Comparison of ENCODE assay signal across 9 cellular contexts in the genomic region with DNA sequence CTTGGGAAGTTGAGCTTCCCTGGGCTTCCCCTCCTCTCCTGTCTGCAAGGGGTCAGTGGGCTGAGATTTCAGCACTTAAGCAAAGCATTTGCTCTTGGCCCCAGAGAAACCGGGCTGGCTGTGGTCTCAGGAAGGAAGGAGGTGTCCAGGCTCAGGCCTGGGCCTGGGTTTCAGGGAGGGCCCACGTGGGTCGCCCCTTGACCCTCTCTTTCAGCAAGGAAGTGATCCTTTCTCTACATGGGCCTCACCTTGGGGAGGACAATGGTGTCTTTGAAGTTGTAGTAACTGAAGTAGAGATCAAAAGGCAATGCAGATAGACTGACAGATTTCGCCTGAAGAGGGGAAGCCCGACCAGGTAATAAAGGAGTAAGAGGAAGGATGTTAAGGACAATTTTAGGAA. TPM values are rescaled to one million over a fixed set of nuclear protein-coding genes. Genes with fewer than 3 reads are reported as not detected.
A peak's percentile ranks its signal among the peaks of the same experiment; 100 is the strongest.
DNase-seq lines count a peak whose midpoint lies in the region; ATAC-seq and TF ChIP-seq lines count a peak whose summit lies in the region.
"Had no signal": no experiment of that assay in that cellular context is flagged by ENCODE, and none has a peak within 500 bp of the region (broad histone marks: within the 10 kb centered on the region; RNA-seq: fewer than 3 reads in every experiment).

No MANE protein-coding gene starts in this region.

- H3K9me3 ChIP-seq in psoas muscle (no peaks in the 10 kb centered on the region), ovary (no peaks in the 10 kb centered on the region)

- ATAC-seq in GM18511 (IDR thresholded peaks at IDR 0.05; ENCODE audit: unreplicated experiment) = peak; percentile 29
- ATAC-seq in GM21619 (IDR thresholded peaks at IDR 0.05; ENCODE audit: unreplicated experiment) = peak; percentile 26
- no peak for ATAC-seq in activated naive CD8-positive, alpha-beta T cell treated with anti-CD3 and anti-CD28 coated beads, Interleukin-2, amount 10 ng/mL, durations not matched to agents 7 days and 5 days (ENCODE audit: low read depth)
- no peak for ATAC-seq in psoas muscle

- peaks cover 3% of the 10 kb centered on the region for H3K36me3 Mint-ChIP-seq in activated naive CD8-positive, alpha-beta T cell treated with anti-CD3 and anti-CD28 coated beads, Interleukin-2, amount 10 ng/mL, durations not matched to agents 7 days and 5 days

- no peak for TF ChIP-seq EP300 in ovary (IDR thresholded peaks at IDR 0.05)

- WGBS in psoas muscle, 3 donors = 72 to 81% (median 77%) methylated on average over 5 of the region's 5 CpGs
- WGBS in ovary, 3 donors = 74 to 78% (median 77%) methylated on average over 5 of the region's 5 CpGs

- TF ChIP-seq POLR2A in ovary (IDR thresholded peaks at IDR 0.05) = no peak

- H3K9me3 Mint-ChIP-seq in activated naive CD8-positive, alpha-beta T cell treated with anti-CD3 and anti-CD28 coated beads, Interleukin-2, amount 10 ng/mL, durations not matched to agents 7 days and 5 days = no peaks in the 10 kb centered on the region

- TF ChIP-seq CTCF in psoas muscle (IDR thresholded peaks at IDR 0.05) = no peak
- no peak for TF ChIP-seq CTCF in ovary (IDR thresholded peaks at IDR 0.05)

- H3K4me3 ChIP-seq in psoas muscle (no peak overlapping the region), ovary (no peak overlapping the region)

- peaks cover 15% of the 10 kb centered on the region for H3K27me3 Mint-ChIP-seq in activated naive CD8-positive, alpha-beta T cell treated with anti-CD3 and anti-CD28 coated beads, Interleukin-2, amount 10 ng/mL, durations not matched to agents 7 days and 5 days

- intact Hi-C loops in psoas muscle (cut with DNase I) = loop anchor here in 1 of 2 donors (10.0 kb wide), 1 partner anchor 109 kb away; no protein-coding TSS in a partner anchor
- intact Hi-C loops in ovary (cut with DNase I) = no loop called here

- peaks cover 39% of the 10 kb centered on the region for H3K4me1 Mint-ChIP-seq in activated naive CD8-positive, alpha-beta T cell treated with anti-CD3 and anti-CD28 coated beads, Interleukin-2, amount 10 ng/mL, durations not matched to agents 7 days and 5 days

- H3K4me1 ChIP-seq in psoas muscle = peaks cover 37% of the 10 kb centered on the region
- peaks cover 10% of the 10 kb centered on the region for H3K4me1 ChIP-seq in ovary (ENCODE audit: insufficient read depth)

- DNase-seq in activated naive CD8-positive, alpha-beta T cell treated with anti-CD3 and anti-CD28 coated beads, Interleukin-2, amount 10 ng/mL, durations not matched to agents 7 days and 5 days = peak; percentile 28
- DNase-seq in psoas muscle = no peak
- DNase-seq in ovary = no peak
- DNase-seq in NK-92 treated with Interleukin-12 subunit alpha and Interleukin-12 subunit beta, amount 100 ng/mL, for 24 hours (lab: John Stamatoyannopoulos, UW) = no peak
- no peak for DNase-seq in islet precursor cell
- DNase-seq in central memory CD4-positive, alpha-beta T cell = no peak
- DNase-seq: NCI-H446 treated with DMSO at 0.1 percent for 48 hours had no signal

- H3K27me3 ChIP-seq in psoas muscle (ENCODE audit: insufficient read depth in 3 of 3, low read length in 2 of 3) (no peaks in the 10 kb centered on the region), ovary (no peaks in the 10 kb centered on the region)

- POLR2A ChIA-PET in activated naive CD8-positive, alpha-beta T cell treated with anti-CD3 and anti-CD28 coated beads, Interleukin-2, amount 10 ng/mL, durations not matched to agents 7 days and 5 days (lab: Charles Lee) = interaction anchor here (1.2 kb wide), 1 partner anchor 45 kb away, joined by 3 read pairs; no protein-coding TSS in a partner anchor

- peak overlapping the region; percentile 48 for H3K4me3 Mint-ChIP-seq in activated naive CD8-positive, alpha-beta T cell treated with anti-CD3 and anti-CD28 coated beads, Interleukin-2, amount 10 ng/mL, durations not matched to agents 7 days and 5 days

- H3K36me3 ChIP-seq in psoas muscle (ENCODE audit: insufficient read depth in 1 of 2, low read depth in 1 of 2) (no peaks in the 10 kb centered on the region), ovary (no peaks in the 10 kb centered on the region)

- H3K27ac Mint-ChIP-seq in activated naive CD8-positive, alpha-beta T cell treated with anti-CD3 and anti-CD28 coated beads, Interleukin-2, amount 10 ng/mL, durations not matched to agents 7 days and 5 days = peak overlapping the region; percentile 69

- peak overlapping the region; percentile 67 for H3K27ac ChIP-seq in psoas muscle
- no peak overlapping the region for H3K27ac ChIP-seq in ovary

RNA-seq across cellular contexts. Expression of gene NOD2, which starts 2.7 kb away (rescaled TPM):
- total RNA-seq in activated naive CD8-positive, alpha-beta T cell treated with anti-CD3 and anti-CD28 coated beads, Interleukin-2, amount 10 ng/mL, durations not matched to agents 7 days and 5 days = 1 to 10 TPM; 2.8 to 3.5 TPM
- total RNA-seq in psoas muscle (under 1 TPM; 0.21 to 0.74 (median 0.42) TPM), ovary (1 to 10 TPM in 6 of 7 donors, under 1 TPM in 1; 0.88 to 1.5 (median 1.1) TPM)
- polyA plus RNA-seq in psoas muscle (under 1 TPM; 0.07 to 0.25 (median 0.21) TPM), ovary (1 to 10 TPM in 1 of 2 donors, under 1 TPM in 1; 0.53 to 1.4 TPM)

RNA-seq across cellular contexts. Expression of gene SNX20, which starts 15.0 kb away (rescaled TPM):
- 10 to 100 TPM; 70.6 to 76.3 TPM for total RNA-seq in activated naive CD8-positive, alpha-beta T cell treated with anti-CD3 and anti-CD28 coated beads, Interleukin-2, amount 10 ng/mL, durations not matched to agents 7 days and 5 days
- total RNA-seq in psoas muscle = 1 to 10 TPM in 2 of 4 donors, under 1 TPM in 2; 0.78 to 1.8 (median 1.3) TPM
- 1 to 10 TPM in 2 of 3 donors, under 1 TPM in 1; 0.82 to 2.1 (median 1.1) TPM for polyA plus RNA-seq in psoas muscle
- total RNA-seq in ovary = 1 to 10 TPM in 2 of 7 donors, under 1 TPM in 5; 0.48 to 1.3 (median 0.82) TPM
- polyA plus RNA-seq in ovary = 1 to 10 TPM in 1 of 2 donors, under 1 TPM in 1; 0.38 to 2.7 TPM

RNA-seq across cellular contexts. Expression of gene CYLD, which starts 45.8 kb away (rescaled TPM):
- 100 to 1,000 TPM; 166 to 172 TPM for total RNA-seq in activated naive CD8-positive, alpha-beta T cell treated with anti-CD3 and anti-CD28 coated beads, Interleukin-2, amount 10 ng/mL, durations not matched to agents 7 days and 5 days
- 100 to 1,000 TPM in 1 of 4 donors, 10 to 100 TPM in 3; 46.9 to 103 (median 61.9) TPM for total RNA-seq in psoas muscle
- polyA plus RNA-seq in psoas muscle = 10 to 100 TPM; 20.1 to 64.1 (median 22.7) TPM
- total RNA-seq in ovary = 10 to 100 TPM; 26.7 to 39.3 (median 38.6) TPM
- polyA plus RNA-seq in ovary = 10 to 100 TPM; 11.2 to 57.6 TPM

Comparison
In these comparisons a context has a peak if more than half of its experiments do, and no peak if none do; other contexts are left out.
1. ATAC-seq: peak in GM18511 (single experiment) and GM21619 (single experiment); none in activated naive CD8-positive, alpha-beta T cell treated with anti-CD3 and anti-CD28 coated beads, Interleukin-2, amount 10 ng/mL, durations not matched to agents 7 days and 5 days (single experiment) and psoas muscle (0 of 4).
2. RNA of gene SNX20, which starts 15.0 kb away (total RNA-seq): 70.6 to 76.3 TPM in activated naive CD8-positive, alpha-beta T cell treated with anti-CD3 and anti-CD28 coated beads, Interleukin-2, amount 10 ng/mL, durations not matched to agents 7 days and 5 days; 0.78 to 1.8 TPM in psoas muscle and 0.48 to 1.3 TPM in ovary; every median in the first group is over 10 times any median in the second.